Comparison of ENCODE assay signal across 11 cellular contexts in the genomic region with DNA sequence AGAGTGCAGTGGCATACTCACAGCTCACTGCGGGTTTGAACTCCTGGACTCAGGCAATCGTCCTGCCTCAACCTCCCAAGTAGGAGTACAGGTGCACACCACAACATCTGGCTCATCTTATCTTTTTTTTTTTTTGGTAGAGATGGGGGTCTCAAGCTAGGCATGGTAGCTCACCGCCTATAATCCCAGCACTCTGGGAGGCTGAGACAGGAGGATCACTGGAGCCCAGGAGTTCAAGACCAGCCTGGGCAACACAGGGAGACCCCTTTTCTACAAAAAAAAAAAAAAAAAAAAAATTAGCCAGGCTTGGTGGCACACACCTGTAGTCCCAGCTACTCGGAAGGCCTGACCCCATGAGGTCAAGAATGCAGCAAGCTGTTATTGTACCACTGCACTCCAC. TPM values are rescaled to one million over a fixed set of nuclear protein-coding genes. Genes with fewer than 3 reads are reported as not detected.
DNase-seq lines count a peak whose midpoint lies in the region; ATAC-seq, FAIRE-seq and TF ChIP-seq lines count a peak whose summit lies in the region.
"Had no signal": no experiment of that assay in that cellular context is flagged by ENCODE, and none has a peak within 500 bp of the region (broad histone marks: within the 10 kb centered on the region; RNA-seq: fewer than 3 reads in every experiment).

No MANE protein-coding gene starts in this region.

- no peak overlapping the region for H2AK9ac ChIP-seq in IMR-90 (replicated peaks; ENCODE audit: low read depth, low read length, poor library complexity)

- SMC1A ChIA-PET in GM12878 (lab: Charles Lee; ENCODE audit: uncharacterized antibody, unreplicated experiment): interaction anchor here (0.6 to 4.8 kb wide), 12 partner anchors 8 to 44 kb away, joined by 3 to 32 read pairs (median 6); partner anchors contain the start of gene ILRUN

- peak overlapping the region; percentile 59 for H3K18ac ChIP-seq in IMR-90 (ENCODE audit: low read depth, low read length)

- POLR2A ChIA-PET in IMR-90 (lab: Charles Lee; ENCODE audit: unreplicated experiment) (no interaction called here), GM12878 (lab: Charles Lee) (interaction anchor here (0.8 to 14.9 kb wide), 7 partner anchors 8 to 223 kb away, joined by 3 to 329 read pairs (median 6); partner anchors contain the start of genes ILRUN and TAF11)

- BruUV-seq in IMR-90 (replicated peaks; lab: Mats Ljungman, UMichigan) (no TSS peak), GM12878 (replicated peaks; lab: Mats Ljungman, UMichigan) (no TSS peak)

- no peak for TF ChIP-seq EP300 in GM12878 (IDR thresholded peaks at IDR 0.05; ENCODE audit: borderline replicate concordance in 1 of 2, control insufficient read depth in 1 of 2, low read depth in 2 of 2, low read length in 2 of 2)

- TF ChIP-seq CTCF in IMR-90 (conservative IDR thresholded peaks at IDR 0.05; ENCODE audit: low read depth, low read length) (no peak), GM12878 (IDR thresholded peaks at IDR 0.05 in 2 of 3, conservative IDR thresholded peaks at IDR 0.05 in 1 of 3; ENCODE audit: control insufficient read depth in 2 of 3, extremely low read depth in 1 of 3, insufficient read depth in 1 of 3, low read depth in 3 of 3, low read length in 3 of 3) (no peak), neutrophil (IDR thresholded peaks at IDR 0.05) (no peak)

- no peak for FAIRE-seq in GM12878 (lab: Jason Lieb, UNC)

- H2BK20ac ChIP-seq in IMR-90 (ENCODE audit: low read depth, low read length): peak overlapping the region; percentile 82

- H2BK15ac ChIP-seq in IMR-90 (ENCODE audit: low read depth, low read length): peak overlapping the region; percentile 86; the same call in 1 of the 3 replicates

- peak overlapping the region; percentile 97 for H3K14ac ChIP-seq in IMR-90 (replicated peaks; ENCODE audit: low read depth, low read length)

- CTCF ChIA-PET in IMR-90 (lab: Yijun Ruan, JAX) (no interaction called here), GM12878 (lab: Yijun Ruan, JAX) (interaction anchor here (1.2 to 3.9 kb wide), 3 partner anchors 8 to 26 kb away, joined by 3 to 15 read pairs (median 6); no protein-coding TSS in a partner anchor)

- TF ChIP-seq RAD21 in IMR-90 (IDR thresholded peaks at IDR 0.05; ENCODE audit: low read length) (no peak), GM12878 (IDR thresholded peaks at IDR 0.05; ENCODE audit: insufficient read depth, low read depth, low read length) (no peak)

- peak overlapping the region; percentile 83 for H3K23ac ChIP-seq in IMR-90 (ENCODE audit: low read depth, low read length)

- peak overlapping the region; percentile 88 for H4K91ac ChIP-seq in IMR-90 (ENCODE audit: insufficient read depth, low read depth, low read length)

- no peak for ATAC-seq in IMR-90 (ENCODE audit: low read depth)
- no peak for ATAC-seq in GM12878
- ATAC-seq in HG03460 (IDR thresholded peaks at IDR 0.05; ENCODE audit: unreplicated experiment): no peak

- WGBS in IMR-90 (ENCODE audit: extremely low coverage in 2 of 2, insufficient read length in 1 of 2), 2 experiments: no CpG with 5 or more reads among the region's 4 CpGs
- 57% methylated on average over 3 of the region's 4 CpGs for WGBS in GM12878 (ENCODE audit: insufficient coverage, insufficient replicate concordance, low lambda C conversion rate, missing lambda C conversion rate)

- H3K9ac ChIP-seq in BLaER1 treated with 17β-estradiol and CSF1 and Interleukin-3, amounts not matched to agents 10 nM and 100 nM: peak overlapping the region in 9 of 11 experiments; percentile 4 to 69 (median 38); a peak in 15 of 22 replicates
- H3K9ac ChIP-seq in IMR-90 (ENCODE audit: low read depth, low read length): 0 out of 2 replicates have a peak overlapping the region, but pooled peaks have one; percentile 12
- peak overlapping the region; percentile 57 for H3K9ac ChIP-seq in GM12878 (ENCODE audit: control insufficient read depth, insufficient read depth, low read length)

- H2AFZ ChIP-seq in IMR-90 (replicated peaks; ENCODE audit: low read length, poor library complexity): no peak overlapping the region
- no peak overlapping the region for H2AFZ ChIP-seq in GM12878 (ENCODE audit: control insufficient read depth, low read depth, low read length)

- H4K8ac ChIP-seq in IMR-90 (ENCODE audit: low read depth in 2 of 2, low read length in 2 of 2): peak overlapping the region; percentile 26 to 89; a peak in 3 of 4 replicates

- H3K4me1 ChIP-seq in BLaER1 treated with 17β-estradiol and CSF1 and Interleukin-3, amounts not matched to agents 10 nM and 100 nM: peaks cover 14 to 82% (median 38%) of the 10 kb centered on the region in 10 experiments
- H3K4me1 ChIP-seq in IMR-90 (ENCODE audit: control insufficient read depth, insufficient read depth, low read length) (peaks cover 10% of the 10 kb centered on the region), GM12878 (ENCODE audit: control insufficient read depth, insufficient read depth, low read length) (peaks cover 43% of the 10 kb centered on the region), neutrophil (ENCODE audit: control insufficient read depth in 1 of 2, insufficient read depth in 1 of 2, low read depth in 1 of 2, low read length in 1 of 2) (peaks cover 13 to 16% of the 10 kb centered on the region in 2 experiments)

- H2BK5ac ChIP-seq in IMR-90 (ENCODE audit: low read depth, low read length, poor library complexity, severe bottlenecking): peak overlapping the region; percentile 90

- H2BK120ac ChIP-seq in IMR-90 (ENCODE audit: low read depth, low read length): peak overlapping the region; percentile 92

- H3K4me3 ChIP-seq in BLaER1 treated with 17β-estradiol and CSF1 and Interleukin-3, amounts not matched to agents 10 nM and 100 nM: peak overlapping the region in 2 of 10 experiments; percentile 14 to 39; a peak in 1 of 20 replicates
- H3K4me3 ChIP-seq in IMR-90 (ENCODE audit: insufficient read depth, low read depth, low read length): no peak overlapping the region
- H3K4me3 ChIP-seq in GM12878: peak overlapping the region; percentile 2; the same call in 1 of the 2 replicates
- no peak overlapping the region for H3K4me3 ChIP-seq in neutrophil (ENCODE audit: low read depth in 1 of 2, low read length in 1 of 2)
- H3K4me3 ChIP-seq: suprapubic skin had no signal

- H4K20me1 ChIP-seq in BLaER1 treated with 17β-estradiol and CSF1 and Interleukin-3, amounts not matched to agents 10 nM and 100 nM: peaks cover 0 to 42% (median 8%) of the 10 kb centered on the region in 11 experiments; a peak in 7 of 22 replicates
- H4K20me1 ChIP-seq in IMR-90 (ENCODE audit: insufficient read depth, low read length) (no peaks in the 10 kb centered on the region), GM12878 (ENCODE audit: control insufficient read depth, insufficient read depth) (no peaks in the 10 kb centered on the region)

- TF ChIP-seq POLR2A in IMR-90 (IDR thresholded peaks at IDR 0.05; ENCODE audit: low read depth, low read length): no peak
- no peak for TF ChIP-seq POLR2A in GM12878 (IDR thresholded peaks at IDR 0.05; ENCODE audit: low read depth, low read length)

- peak overlapping the region; percentile 18 to 96 (median 75) for H3K4me2 ChIP-seq in BLaER1 treated with 17β-estradiol and CSF1 and Interleukin-3, amounts not matched to agents 10 nM and 100 nM
- H3K4me2 ChIP-seq in IMR-90 (ENCODE audit: low read depth, low read length): peak overlapping the region; percentile 17; the same call in 1 of the 2 replicates
- H3K4me2 ChIP-seq in GM12878 (ENCODE audit: control insufficient read depth, insufficient read depth): peak overlapping the region; percentile 75

- H4K5ac ChIP-seq in IMR-90 (ENCODE audit: low read depth, low read length): peak overlapping the region; percentile 39

- H3K79me2 ChIP-seq in GM12878 (ENCODE audit: control insufficient read depth, insufficient read depth, low read length): peaks cover 89% of the 10 kb centered on the region

- RAD21 ChIA-PET in GM12878 (lab: Charles Lee; ENCODE audit: unreplicated experiment): interaction anchor here (0.7 to 4.0 kb wide), 6 partner anchors 8 to 473 kb away, joined by 3 to 28 read pairs (median 7); no protein-coding TSS in a partner anchor

- peaks cover 0 to 17% (median 5%) of the 10 kb centered on the region in 11 experiments; a peak in 13 of 22 replicates for H3K36me3 ChIP-seq in BLaER1 treated with 17β-estradiol and CSF1 and Interleukin-3, amounts not matched to agents 10 nM and 100 nM
- no peaks in the 10 kb centered on the region for H3K36me3 ChIP-seq in IMR-90 (ENCODE audit: control insufficient read depth, insufficient read depth, low read length)
- H3K36me3 ChIP-seq in GM12878 (ENCODE audit: control insufficient read depth in 2 of 2, insufficient read depth in 2 of 2, low read length in 1 of 2): no peaks in the 10 kb centered on the region
- H3K36me3 ChIP-seq in neutrophil: no peaks in the 10 kb centered on the region
- H3K36me3 ChIP-seq: suprapubic skin had no signal

- dilution Hi-C loops in IMR-90 (cut with HindIII; ENCODE audit: low sequenced_read_pairs, unreplicated experiment): no loop called here

- H2AK5ac ChIP-seq in IMR-90 (ENCODE audit: low read depth, low read length): peak overlapping the region; percentile 82

- H3K27me3 ChIP-seq in BLaER1 treated with 17β-estradiol and CSF1 and Interleukin-3, amounts not matched to agents 10 nM and 100 nM: no peaks in the 10 kb centered on the region
- H3K27me3 ChIP-seq in IMR-90 (ENCODE audit: control insufficient read depth, insufficient read depth, low read length): no peaks in the 10 kb centered on the region
- no peaks in the 10 kb centered on the region for H3K27me3 ChIP-seq in GM12878 (replicated peaks in 1 of 2; ENCODE audit: control insufficient read depth in 2 of 2, insufficient read depth in 2 of 2, low read length in 1 of 2)
- H3K27me3 ChIP-seq in neutrophil: no peaks in the 10 kb centered on the region
- H3K27me3 ChIP-seq: suprapubic skin had no signal

- H3K79me1 ChIP-seq in IMR-90 (ENCODE audit: low read depth in 1 of 2, low read length in 2 of 2): peaks cover 25 to 66% of the 10 kb centered on the region in 2 experiments

- peak overlapping the region; percentile 54; the same call in 1 of the 2 replicates for H3K56ac ChIP-seq in IMR-90 (ENCODE audit: extremely low read depth, insufficient read depth, low read length)

- intact Hi-C loops in IMR-90 (cut with micrococcal nuclease): no loop called here
- intact Hi-C loops in GM12878 (cut with micrococcal nuclease; ENCODE audit: unreplicated experiment): no loop called here

- peaks cover 0 to 11% (median 0%) of the 10 kb centered on the region in 11 experiments; a peak in 3 of 22 replicates for H3K9me3 ChIP-seq in BLaER1 treated with 17β-estradiol and CSF1 and Interleukin-3, amounts not matched to agents 10 nM and 100 nM (replicated peaks in 1 of 11)
- H3K9me3 ChIP-seq in IMR-90 (ENCODE audit: control insufficient read depth, insufficient read depth, low read length) (no peaks in the 10 kb centered on the region), GM12878 (replicated peaks; ENCODE audit: control insufficient read depth, insufficient read depth, low read length) (peaks cover 2% of the 10 kb centered on the region; the same call in 2 of the 3 replicates), neutrophil (no peaks in the 10 kb centered on the region)
- H3K9me3 ChIP-seq: suprapubic skin had no signal

- peaks cover 8% of the 10 kb centered on the region; the same call in 1 of the 2 replicates for H3K9me1 ChIP-seq in IMR-90 (ENCODE audit: insufficient read depth, low read length)

- H3K4ac ChIP-seq in IMR-90 (ENCODE audit: low read depth, low read length): peak overlapping the region; percentile 98

- peak overlapping the region; percentile 66 to 85 (median 79); a peak in 20 of 22 replicates for H3K27ac ChIP-seq in BLaER1 treated with 17β-estradiol and CSF1 and Interleukin-3, amounts not matched to agents 10 nM and 100 nM
- peak overlapping the region; percentile 77; the same call in 1 of the 2 replicates for H3K27ac ChIP-seq in IMR-90 (ENCODE audit: insufficient read depth, low read length)
- peak overlapping the region; percentile 84 for H3K27ac ChIP-seq in GM12878 (ENCODE audit: control insufficient read depth, insufficient read depth)
- peak overlapping the region; percentile 55 for H3K27ac ChIP-seq in neutrophil

- DNase-seq in IMR-90 (no peak), GM12878 (ENCODE audit: low read depth, low spot score) (no peak), NCI-H146 (lab: John Stamatoyannopoulos, UW) (no peak), NCI-H748 (lab: John Stamatoyannopoulos, UW; ENCODE audit: unreplicated experiment) (no peak), SKM-1 treated with dmso at 0.1 percent for 144 hours (lab: John Stamatoyannopoulos, UW; ENCODE audit: unreplicated experiment) (no peak)
- DNase-seq: activated T-cell treated with anti-CD3 and anti-CD28 coated beads for 4 hours, NCI-H524 had no signal

- in situ Hi-C loops in IMR-90 (cut with MboI; ENCODE audit: low sequenced_read_pairs) (no loop called here), GM12878 (cut with MboI) (loop anchor here (25.0 kb wide), 2 partner anchors 1603 to 1703 kb away; partner anchors contain the start of genes BRD2, HLA-DMA and HLA-DPA1)

RNA-seq across cellular contexts. Expression of gene ILRUN, which starts 31.5 kb away (rescaled TPM):
- 29.9 and 32.2 TPM in 2 replicates for total RNA-seq in IMR-90 (2012; rRNA removed)
- 25.4 and 26.0 TPM in 2 replicates for polyA plus RNA-seq in IMR-90 (2012; rRNA removed)
- 16.3 and 17.2 TPM in 2 replicates for polyA plus RNA-seq in IMR-90 (2012; cell fraction: cytosol; rRNA removed)
- polyA plus RNA-seq in IMR-90 (2012; cell fraction: nucleus; rRNA removed; ENCODE audit: low replicate concordance): 9.8 and 15.3 TPM in 2 replicates
- total RNA-seq in GM12878 (2013; cell fraction: nucleolus; rRNA removed): 62.6 and 68.7 TPM in 2 replicates
- 45.5 and 47.0 TPM in 2 replicates for total RNA-seq in GM12878 (2014; rRNA removed)
- total RNA-seq in GM12878 (2014; rRNA removed; fragmentation: Illumina TruSeq; extraction: Trizol): 55.5 and 56.2 TPM in 2 replicates
- total RNA-seq in GM12878 (2021): 83.9 and 85.0 TPM in 2 replicates
- 59.5 TPM for polyA plus RNA-seq in GM12878 (2011; ENCODE audit: low read depth)
- 82.3 and 114 TPM in 2 replicates for polyA plus RNA-seq in GM12878 (2011; rRNA removed)
- 72.5 and 86.5 TPM in 2 replicates for polyA plus RNA-seq in GM12878 (2011; cell fraction: cytosol; rRNA removed)
- 31.9 and 38.5 TPM in 2 replicates for polyA plus RNA-seq in GM12878 (2011; cell fraction: nucleus; rRNA removed)
- 76.8 and 76.9 TPM in 2 replicates for polyA plus RNA-seq in GM12878 (2012)
- polyA plus RNA-seq in GM12878 (2014; fragmentation: Illumina TruSeq; extraction: Trizol): 69.6 and 79.9 TPM in 2 replicates
- 10 to 100 TPM; 21.0 to 27.2 TPM for polyA plus RNA-seq in GM12878 (2014; fragmentation: Nextera tagmentation; extraction: Ambion mirVana)
- polyA plus RNA-seq in GM12878 (2014; rRNA removed): 48.2 and 52.4 TPM in 2 replicates
- 10 to 100 TPM; 30.2 to 34.1 TPM for polyA plus RNA-seq in GM12878 (2016; fragmentation: Nextera tagmentation; extraction: Ambion mirVana)
- 137 and 147 TPM in 2 replicates for polyA minus RNA-seq in GM12878 (2011; rRNA and poly(A)+ RNA removed)
- 47.6 and 51.2 TPM in 2 replicates for polyA minus RNA-seq in GM12878 (2011; cell fraction: cytosol; rRNA and poly(A)+ RNA removed)
- polyA minus RNA-seq in GM12878 (2011; cell fraction: nucleus; rRNA and poly(A)+ RNA removed): 22.5 and 34.1 TPM in 2 replicates

Comparison
In these comparisons a context has a peak if more than half of its experiments do, and no peak if none do; other contexts are left out.
1. H3K4me2 ChIP-seq: peak in every context shown above with its lines; median percentile 75 in BLaER1 treated with 17β-estradiol and CSF1 and Interleukin-3, amounts not matched to agents 10 nM and 100 nM; 75 in GM12878; 17 in IMR-90.